Comparison of ENCODE assay signal across 23 cellular contexts in the genomic region with DNA sequence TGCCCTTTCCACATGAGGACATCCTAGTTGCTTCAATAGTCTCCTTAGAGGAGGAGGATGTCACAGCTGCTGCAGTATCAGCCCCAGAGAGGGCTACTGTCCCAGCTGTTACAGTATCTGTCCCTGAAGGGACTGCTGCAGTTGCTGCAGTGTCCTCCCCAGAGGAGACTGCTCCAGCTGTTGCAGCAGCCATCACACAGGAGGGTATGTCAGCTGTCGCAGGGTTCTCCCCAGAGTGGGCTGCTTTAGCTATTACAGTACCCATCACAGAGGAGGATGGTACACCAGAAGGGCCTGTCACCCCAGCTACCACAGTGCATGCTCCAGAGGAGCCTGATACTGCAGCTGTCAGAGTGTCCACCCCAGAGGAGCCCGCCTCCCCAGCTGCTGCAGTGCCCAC.
DNase-seq lines count a peak whose midpoint lies in the region; FAIRE-seq and TF ChIP-seq lines count a peak whose summit lies in the region.
"Had no signal": no experiment of that assay in that cellular context is flagged by ENCODE, and none has a peak within 500 bp of the region (broad histone marks: within the 10 kb centered on the region; RNA-seq: fewer than 3 reads in every experiment).

No MANE protein-coding gene starts in this region.

- H3K9me3 ChIP-seq in astrocyte (ENCODE audit: insufficient read depth, low read depth, low read length) = no peaks in the 10 kb centered on the region
- H3K9me3 ChIP-seq in skeletal muscle tissue (ENCODE audit: control insufficient read depth in 3 of 3, low read length in 3 of 3) = no peaks in the 10 kb centered on the region
- no peaks in the 10 kb centered on the region for H3K9me3 ChIP-seq in neuronal stem cell (replicated peaks in 1 of 2; ENCODE audit: control insufficient read depth in 2 of 2, insufficient read depth in 1 of 2, low read depth in 1 of 2, low read length in 2 of 2)
- H3K9me3 ChIP-seq: neutrophil had no signal

- H3K4ac ChIP-seq in neuronal stem cell (ENCODE audit: low read length) = no peak overlapping the region

- no peak overlapping the region for H2BK5ac ChIP-seq in neuronal stem cell (ENCODE audit: low read length)

- no peak overlapping the region for H3K27ac Mint-ChIP-seq in astrocyte (ENCODE audit: unreplicated experiment)
- H3K27ac Mint-ChIP-seq: activated CD8-positive, alpha-beta T cell treated with anti-CD3 and anti-CD28 coated beads, Interleukin-2, amount 10 ng/mL, durations not matched to agents 7 days and 5 days; activated naive CD4-positive, alpha-beta T cell treated with anti-CD3 and anti-CD28 coated beads for 36 hours; B cell; type B pancreatic cell had no signal

- H3K27ac ChIP-seq in astrocyte (ENCODE audit: low read depth, low read length) (no peak overlapping the region), skeletal muscle tissue (ENCODE audit: low read depth, low read length) (no peak overlapping the region), neuronal stem cell (replicated peaks; ENCODE audit: low read length) (no peak overlapping the region)
- H3K27ac ChIP-seq: neutrophil had no signal

- no peak overlapping the region for H3K14ac ChIP-seq in neuronal stem cell (ENCODE audit: low read length)

- peaks cover 67% of the 10 kb centered on the region for H3K4me1 Mint-ChIP-seq in astrocyte (ENCODE audit: low read depth, unreplicated experiment)

- no peak overlapping the region for H2BK120ac ChIP-seq in neuronal stem cell (ENCODE audit: low read depth, low read length)

- H3K79me1 ChIP-seq in neuronal stem cell (ENCODE audit: low read depth, low read length) = peaks cover 11% of the 10 kb centered on the region

- peaks cover 7% of the 10 kb centered on the region for H3K36me3 ChIP-seq in H7 (replicated peaks; ENCODE audit: control insufficient read depth, insufficient read depth, low read length)
- H3K36me3 ChIP-seq in astrocyte (ENCODE audit: insufficient read depth, low read length) = peaks cover 13% of the 10 kb centered on the region
- H3K36me3 ChIP-seq in kidney epithelial cell (ENCODE audit: control insufficient read depth, insufficient read depth, low read length) = peaks cover 3% of the 10 kb centered on the region
- peaks cover 0 to 4% (median 3%) of the 10 kb centered on the region in 3 donors for H3K36me3 ChIP-seq in skeletal muscle tissue (ENCODE audit: control insufficient read depth in 3 of 3, insufficient read depth in 3 of 3, low read length in 3 of 3)
- H3K36me3 ChIP-seq in neuronal stem cell (replicated peaks in 1 of 2; ENCODE audit: control insufficient read depth in 2 of 2, insufficient read depth in 2 of 2, low read length in 2 of 2) = peaks cover 6 to 69% of the 10 kb centered on the region in 2 donors

- no peak overlapping the region for H2AK5ac ChIP-seq in neuronal stem cell (ENCODE audit: low read depth, low read length)

- no peak overlapping the region for H2AFZ ChIP-seq in astrocyte (ENCODE audit: low read depth, low read length)
- H2AFZ ChIP-seq in neuronal stem cell (ENCODE audit: low read length) = no peak overlapping the region

- no peak overlapping the region for H3K18ac ChIP-seq in neuronal stem cell (ENCODE audit: low read length)

- DNase-seq in H7 (peak; percentile 30), astrocyte (ENCODE audit: low read depth) (no peak), kidney epithelial cell (ENCODE audit: low read depth) (no peak), NCI-H1694 (lab: John Stamatoyannopoulos, UW) (no peak), neuronal stem cell (ENCODE audit: low spot score) (no peak)
- no peak for DNase-seq in stimulated activated CD8-positive, alpha-beta memory T cell treated with anti-CD3 and anti-CD28 coated beads, Interleukin-4, amount 100 ng/mL, for 48 hours
- DNase-seq: activated CD8-positive, alpha-beta T cell treated with anti-CD3 and anti-CD28 coated beads, Interleukin-2, amount 10 ng/mL, durations not matched to agents 7 days and 5 days; activated naive CD4-positive, alpha-beta T cell treated with anti-CD3 and anti-CD28 coated beads for 36 hours; activated T-cell treated with anti-CD3 and anti-CD28 coated beads, Interleukin-2, amount 50 U/mL, for 24 hours; cerebellar nuclear complex; effector memory CD4-positive, alpha-beta T cell; GF-D8; hippocampal formation; NCI-H1417 treated with DMSO at 0.1 percent for 48 hours; NCI-H2171; NCI-H82; stimulated activated naive CD4-positive, alpha-beta T cell; T-helper 2 cell had no signal

- H4K91ac ChIP-seq in neuronal stem cell (ENCODE audit: low read depth, low read length, poor library complexity) = no peak overlapping the region

- TF ChIP-seq CTCF in astrocyte (IDR thresholded peaks at IDR 0.05; ENCODE audit: insufficient read depth, low read depth, low read length) (no peak), kidney epithelial cell (IDR thresholded peaks at IDR 0.05; ENCODE audit: insufficient read depth, low read length, poor library complexity, severe bottlenecking) (no peak)

- no peak overlapping the region for H3K23ac ChIP-seq in neuronal stem cell (ENCODE audit: low read depth, low read length, poor library complexity)

- WGBS in neuronal stem cell (ENCODE audit: extremely low coverage in 2 of 2, insufficient read length in 2 of 2, insufficient replicate concordance in 1 of 2), 2 donors = no CpG with 5 or more reads among the region's 2 CpGs

- H2BK12ac ChIP-seq in neuronal stem cell (ENCODE audit: low read length) = no peak overlapping the region

- H3K4me3 ChIP-seq in H7 (ENCODE audit: insufficient read depth, low read depth, low read length) (no peak overlapping the region), astrocyte (ENCODE audit: insufficient read depth, low read depth, low read length) (peak overlapping the region; percentile 83), kidney epithelial cell (ENCODE audit: low read depth, low read length) (peak overlapping the region; percentile 86), skeletal muscle tissue (ENCODE audit: low read length in 3 of 3) (peak overlapping the region in 2 of 3 donors; percentile 16 to 32), neuronal stem cell (ENCODE audit: low read length in 2 of 2) (peak overlapping the region in 1 of 2 donors; percentile 22)

- H4K20me1 ChIP-seq in astrocyte (ENCODE audit: insufficient read depth, low read length) = peaks cover 74% of the 10 kb centered on the region

- peak overlapping the region; percentile 82 for H3K4me3 Mint-ChIP-seq in astrocyte (ENCODE audit: unreplicated experiment)
- H3K4me3 Mint-ChIP-seq: activated CD8-positive, alpha-beta T cell treated with anti-CD3 and anti-CD28 coated beads, Interleukin-2, amount 10 ng/mL, durations not matched to agents 7 days and 5 days; activated naive CD4-positive, alpha-beta T cell treated with anti-CD3 and anti-CD28 coated beads for 36 hours; activated T-cell treated with anti-CD3 and anti-CD28 coated beads, Interleukin-2, amount 50 U/mL, for 24 hours; B cell had no signal

- no peaks in the 10 kb centered on the region for H3K27me3 Mint-ChIP-seq in astrocyte (ENCODE audit: low read depth, unreplicated experiment)
- H3K27me3 Mint-ChIP-seq: activated T-cell treated with anti-CD3 and anti-CD28 coated beads, Interleukin-2, amount 50 U/mL, for 24 hours; B cell; type B pancreatic cell had no signal

- H3K79me2 ChIP-seq in astrocyte (ENCODE audit: insufficient read depth, low read length) = peaks cover 90% of the 10 kb centered on the region

- H3K36me3 Mint-ChIP-seq in astrocyte (ENCODE audit: low read depth, unreplicated experiment) = peaks cover 7% of the 10 kb centered on the region

- no peak overlapping the region for H4K8ac ChIP-seq in neuronal stem cell (ENCODE audit: low read depth, low read length)

- H3K4me2 ChIP-seq in astrocyte (ENCODE audit: low read length) (peak overlapping the region; percentile 96), neuronal stem cell (ENCODE audit: insufficient read depth, low read length, poor library complexity, severe bottlenecking) (no peak overlapping the region)

- H3K9me3 Mint-ChIP-seq in astrocyte (ENCODE audit: unreplicated experiment) = no peaks in the 10 kb centered on the region
- H3K9me3 Mint-ChIP-seq: activated naive CD4-positive, alpha-beta T cell treated with anti-CD3 and anti-CD28 coated beads for 36 hours; activated T-cell treated with anti-CD3 and anti-CD28 coated beads, Interleukin-2, amount 50 U/mL, for 24 hours; type B pancreatic cell had no signal

- H3K4me1 ChIP-seq in astrocyte (ENCODE audit: insufficient read depth, low read length) (peaks cover 67% of the 10 kb centered on the region), skeletal muscle tissue (ENCODE audit: control insufficient read depth in 3 of 3, insufficient read depth in 3 of 3, low read length in 3 of 3) (peaks cover 53 to 74% (median 56%) of the 10 kb centered on the region in 3 donors), neuronal stem cell (ENCODE audit: control insufficient read depth in 2 of 2, insufficient read depth in 1 of 2, low read depth in 1 of 2, low read length in 2 of 2) (peaks cover 19 to 38% of the 10 kb centered on the region in 2 donors)

- H3K9ac ChIP-seq in astrocyte (ENCODE audit: low read length) (peak overlapping the region; percentile 82), skeletal muscle tissue (ENCODE audit: low read depth in 1 of 3, low read length in 3 of 3) (peak overlapping the region in 1 of 3 donors; percentile 24), neuronal stem cell (ENCODE audit: low read depth, low read length, poor library complexity) (no peak overlapping the region)

- FAIRE-seq in astrocyte (lab: Jason Lieb, UNC) = no peak
- FAIRE-seq: keratinocyte had no signal

- H3K27me3 ChIP-seq in H7 (ENCODE audit: control insufficient read depth, insufficient read depth, low read length) (no peaks in the 10 kb centered on the region), astrocyte (ENCODE audit: insufficient read depth, low read length) (no peaks in the 10 kb centered on the region), kidney epithelial cell (ENCODE audit: control insufficient read depth, insufficient read depth, low read length) (no peaks in the 10 kb centered on the region), skeletal muscle tissue (ENCODE audit: control insufficient read depth in 3 of 3, insufficient read depth in 3 of 3, low read length in 3 of 3) (no peaks in the 10 kb centered on the region), neuronal stem cell (ENCODE audit: control insufficient read depth in 3 of 3, insufficient read depth in 3 of 3, low read depth in 1 of 3, low read length in 3 of 3) (no peaks in the 10 kb centered on the region)
- H3K27me3 ChIP-seq: neutrophil had no signal

- no peak overlapping the region for H2BK15ac ChIP-seq in neuronal stem cell (ENCODE audit: low read length)
